1 cellular context compared by ENCODE assay signal in genomic region chr22:38733329-38734202, GRCh38.
A peak's percentile ranks its signal among the peaks of the same experiment; 100 is the strongest.
TF ChIP-seq lines count a peak whose summit lies in the region.

No MANE protein-coding gene starts in this region.

TF ChIP-seq in K562, 482 proteins besides CTCF, POLR2A, EP300 and RAD21:
- TF ChIP-seq MYNN (IDR thresholded peaks at IDR 0.05) (0 out of 2 replicates have a peak, but pooled peaks have one; percentile 19), MYNN (CRISPR knock-in tag; IDR thresholded peaks at IDR 0.05) (no peak), BHLHE40 (IDR thresholded peaks at IDR 0.05; ENCODE audit: low read length) (peak; percentile 38; the same call in 1 of the 2 replicates), TEAD1 (CRISPR knock-in tag; IDR thresholded peaks at IDR 0.05) (no peak), JUND (IDR thresholded peaks at IDR 0.05; ENCODE audit: borderline replicate concordance, low read depth, low read length) (no peak), JUND (tag; IDR thresholded peaks at IDR 0.05; ENCODE audit: borderline replicate concordance, low read depth, low read length) (no peak), SMC3 (conservative IDR thresholded peaks at IDR 0.05; ENCODE audit: insufficient read depth, low read depth, low read length) (0 out of 2 replicates have a peak, but pooled peaks have one; percentile 24), SP2 (IDR thresholded peaks at IDR 0.05; ENCODE audit: extremely low read depth, low read depth, low read length, poor library complexity, severe bottlenecking) (no peak), DPF2 (IDR thresholded peaks at IDR 0.05) (no peak), HCFC1 (IDR thresholded peaks at IDR 0.05; ENCODE audit: low read depth, low read length) (no peak), POLR2AphosphoS5 (IDR thresholded peaks at IDR 0.05; ENCODE audit: control insufficient read depth, insufficient read depth, low read depth, low read length) (peak; percentile 19; the same call in 1 of the 2 replicates), MYC (IDR thresholded peaks at IDR 0.05; ENCODE audit: low read depth, low read length) (no peak), MYC (CRISPR knock-in tag; IDR thresholded peaks at IDR 0.05; ENCODE audit: borderline replicate concordance, low read depth) (no peak), SUPT5H (IDR thresholded peaks at IDR 0.05) (peak; percentile 58), MAFG (tag; conservative IDR thresholded peaks at IDR 0.05) (no peak), TBL1XR1 (IDR thresholded peaks at IDR 0.05; ENCODE audit: low read length in 2 of 2) (no peak), POLR2B (IDR thresholded peaks at IDR 0.05; ENCODE audit: low read depth, partially characterized antibody) (peak; percentile 49), POLR2AphosphoS2 (IDR thresholded peaks at IDR 0.05; ENCODE audit: low read length) (peak; percentile 40; the same call in 1 of the 2 replicates), SREBF2 (CRISPR knock-in tag; IDR thresholded peaks at IDR 0.05) (no peak), ZNF561 (CRISPR knock-in tag; conservative IDR thresholded peaks at IDR 0.05) (no peak), ZNF324 (CRISPR knock-in tag; IDR thresholded peaks at IDR 0.05) (no peak), CBX1 (IDR thresholded peaks at IDR 0.05; ENCODE audit: low read depth) (0 out of 2 replicates have a peak, but pooled peaks have one; percentile 11), CBFA2T2 (conservative IDR thresholded peaks at IDR 0.05) (no peak)
